In genomic region chr17:7475764-7476422, GRCh38 we compare ENCODE assay signal across 10 cellular contexts. TPM values are rescaled to one million over a fixed set of nuclear protein-coding genes. Genes with fewer than 3 reads are reported as not detected.
A peak's percentile ranks its signal among the peaks of the same experiment; 100 is the strongest.
DNase-seq lines count a peak whose midpoint lies in the region; ATAC-seq and TF ChIP-seq lines count a peak whose summit lies in the region.
"Had no signal": no experiment of that assay in that cellular context is flagged by ENCODE, and none has a peak within 500 bp of the region (broad histone marks: within the 10 kb centered on the region; RNA-seq: fewer than 3 reads in every experiment).

No MANE protein-coding gene starts in this region.

- peaks cover 32 to 63% of the 10 kb centered on the region in 2 donors for H3K4me1 ChIP-seq in left lung
- peaks cover 23% of the 10 kb centered on the region for H3K4me1 ChIP-seq in thymus (ENCODE audit: control insufficient read depth, insufficient read depth, low read length)

- POLR2A ChIA-PET in MCF 10A (lab: Yijun Ruan, JAX): interaction anchor here (0.6 to 6.9 kb wide), 16 partner anchors 9 to 210 kb away, joined by 3 to 115 read pairs (median 8); partner anchors contain the start of genes CHRNB1, FGF11, MPDU1 and POLR2A

- ATAC-seq in left lung (peak; percentile 28), HG03095 (IDR thresholded peaks at IDR 0.05; ENCODE audit: unreplicated experiment) (no peak), GM19397 (IDR thresholded peaks at IDR 0.05; ENCODE audit: unreplicated experiment) (no peak)

- H3K4me1 Mint-ChIP-seq in MCF 10A (ENCODE audit: insufficient read depth, unreplicated experiment): peaks cover 35% of the 10 kb centered on the region

- H3K4me3 ChIP-seq in left lung: no peak overlapping the region
- H3K4me3 ChIP-seq in thymus (ENCODE audit: low read length): no peak overlapping the region

- H3K36me3 ChIP-seq in left lung: no peaks in the 10 kb centered on the region
- peaks cover 6% of the 10 kb centered on the region for H3K36me3 ChIP-seq in thymus (ENCODE audit: control insufficient read depth, insufficient read depth)

- CTCF ChIA-PET in MCF 10A (lab: Yijun Ruan, JAX): interaction anchor here (0.6 to 3.2 kb wide), 11 partner anchors 9 to 212 kb away, joined by 3 to 21 read pairs (median 3); partner anchors contain the start of genes TMEM95 and TP53

- H3K27me3 Mint-ChIP-seq in MCF 10A (ENCODE audit: insufficient read depth, unreplicated experiment): no peaks in the 10 kb centered on the region

- peak overlapping the region; percentile 53 to 93 for H3K27ac ChIP-seq in left lung
- H3K27ac ChIP-seq in thymus (ENCODE audit: low read depth): peak overlapping the region; percentile 1

- peaks cover 25% of the 10 kb centered on the region for H3K36me3 Mint-ChIP-seq in MCF 10A (ENCODE audit: insufficient read depth, unreplicated experiment)

- peak overlapping the region; percentile 20 for H3K4me3 Mint-ChIP-seq in MCF 10A (ENCODE audit: unreplicated experiment)

- no peak for TF ChIP-seq CTCF in MCF 10A (IDR thresholded peaks at IDR 0.05; ENCODE audit: unreplicated experiment)
- TF ChIP-seq CTCF in left lung (IDR thresholded peaks at IDR 0.05): no peak

- no peaks in the 10 kb centered on the region for H3K9me3 Mint-ChIP-seq in MCF 10A (ENCODE audit: unreplicated experiment)
- H3K9me3 Mint-ChIP-seq: T-helper 1 cell treated with Interleukin-12 subunit alpha and Interleukin-12 subunit beta and Interleukin-4 antibody, amounts not matched to agents 30 μg/mL and 1 μg/mL, for 36 hours had no signal

- H3K27me3 ChIP-seq in left lung (no peaks in the 10 kb centered on the region), thymus (ENCODE audit: control insufficient read depth, insufficient read depth) (no peaks in the 10 kb centered on the region)

- H3K9me3 ChIP-seq in left lung: no peaks in the 10 kb centered on the region
- H3K9me3 ChIP-seq in thymus (ENCODE audit: control insufficient read depth): no peaks in the 10 kb centered on the region

- peak overlapping the region; percentile 76 for H3K27ac Mint-ChIP-seq in MCF 10A (ENCODE audit: low read depth, unreplicated experiment)
- H3K27ac Mint-ChIP-seq: T-helper 1 cell treated with Interleukin-12 subunit alpha and Interleukin-12 subunit beta and Interleukin-4 antibody, amounts not matched to agents 30 μg/mL and 1 μg/mL, for 36 hours had no signal

- intact Hi-C loops in MCF 10A (cut with micrococcal nuclease) (no loop called here), left lung (cut with DNase I) (no loop called here)

- DNase-seq in NOMO-1 treated with DMSO at 0.1 percent for 48 hours (lab: John Stamatoyannopoulos, UW; ENCODE audit: unreplicated experiment) (peak; percentile 49), NOMO-1 treated with dmso at 0.1 percent for 144 hours (lab: John Stamatoyannopoulos, UW; ENCODE audit: unreplicated experiment) (no peak), MCF 10A (ENCODE audit: unreplicated experiment) (no peak), left lung (peak in 1 of 2 donors; percentile 77), DMS53 treated with DMSO at 0.1 percent for 48 hours (lab: John Stamatoyannopoulos, UW; ENCODE audit: unreplicated experiment) (no peak)

- WGBS in thymus: 93% methylated on average over 15 of the region's 15 CpGs

- no TSS peak for BruUV-seq in MCF 10A (replicated peaks; lab: Mats Ljungman, UMichigan)

RNA-seq across cellular contexts. Expression of gene ZBTB4, which starts 3.5 kb away (rescaled TPM):
- 26.3 and 29.1 TPM in 2 replicates for total RNA-seq in MCF 10A (2022)
- 10 to 100 TPM; 46.2 to 63.2 TPM for total RNA-seq in left lung
- polyA plus RNA-seq in thymus: 29.5 TPM

RNA-seq across cellular contexts. Expression of gene SLC35G6, which starts 5.4 kb away (rescaled TPM):
- total RNA-seq in MCF 10A (2022) (not detected in 2 replicates), left lung (not detected)
- polyA plus RNA-seq in thymus: 0.09 TPM
- total RNA-seq: pulmonary artery endothelial cell had no signal

RNA-seq across cellular contexts. Expression of gene POLR2A, which starts 8.3 kb away (rescaled TPM):
- total RNA-seq in MCF 10A (2022): 89.6 and 107 TPM in 2 replicates
- total RNA-seq in left lung: 100 to 1,000 TPM in 1 of 2 donors, 10 to 100 TPM in 1; 90.8 to 116 TPM
- polyA plus RNA-seq in thymus: 33.5 TPM

RNA-seq across cellular contexts. Expression of gene CHRNB1, which starts 31.0 kb away (rescaled TPM):
- total RNA-seq in MCF 10A (2022) (3.3 and 7.8 TPM in 2 replicates), left lung (10 to 100 TPM; 10.6 to 12.1 TPM)
- polyA plus RNA-seq in thymus: 18.5 TPM

RNA-seq across cellular contexts. Expression of gene FGF11, which starts 36.6 kb away (rescaled TPM):
- total RNA-seq in MCF 10A (2022): 0.84 and 2.1 TPM in 2 replicates
- 1 to 10 TPM in 1 of 2 donors, under 1 TPM in 1; 0.97 to 1.7 TPM for total RNA-seq in left lung
- polyA plus RNA-seq in thymus: 5.5 TPM
